In the genomic region with DNA sequence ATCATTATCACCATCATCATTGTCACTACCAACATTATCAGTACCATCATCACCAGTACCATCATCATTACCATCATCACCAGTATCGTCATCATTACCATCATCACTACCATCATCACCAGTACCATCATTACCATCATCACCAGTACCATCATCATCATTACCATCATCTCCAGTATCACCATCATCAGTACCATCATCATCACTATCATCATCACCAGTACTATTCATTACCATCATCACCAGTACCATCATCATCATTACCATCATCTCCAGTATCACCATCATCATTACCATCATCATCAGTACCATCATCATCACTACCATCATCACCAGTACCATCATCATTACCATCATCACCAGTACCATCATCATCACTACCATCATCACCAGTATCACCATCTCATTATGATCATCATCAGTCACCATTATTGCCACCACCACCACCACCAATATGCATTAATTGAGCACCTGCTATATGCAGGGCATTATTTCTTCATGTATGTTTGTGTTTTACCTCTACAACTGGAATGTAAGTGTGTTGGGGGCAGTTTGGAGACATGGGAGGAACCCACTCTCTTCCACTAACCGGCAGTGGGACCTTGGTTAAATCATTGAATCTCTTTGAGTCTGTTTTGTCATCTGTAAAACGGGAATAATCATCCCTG, we compare ENCODE assay signal across 32 cellular contexts. TPM values are rescaled to one million over a fixed set of nuclear protein-coding genes. Genes with fewer than 3 reads are reported as not detected.
"Had no signal": no experiment of that assay in that cellular context is flagged by ENCODE, and none has a peak within 500 bp of the region (broad histone marks: within the 10 kb centered on the region; RNA-seq: fewer than 3 reads in every experiment).

No MANE protein-coding gene starts in this region.

- H3K4me3 ChIP-seq: adrenal gland, body of pancreas, cardiac muscle cell, colonic mucosa, esophagus squamous epithelium had no signal

- H3K27ac ChIP-seq: adrenal gland, body of pancreas, cardiac muscle cell, colonic mucosa, epithelial cell of prostate, esophagus squamous epithelium had no signal

- H3K4me1 ChIP-seq: adrenal gland, colonic mucosa, esophagus squamous epithelium had no signal

- DNase-seq: activated CD4-positive, CD25-positive, alpha-beta regulatory T cell; activated CD4-positive, CD25-positive, alpha-beta regulatory T cell treated with anti-CD3 and anti-CD28 coated beads, Interleukin-2, amount 50 U/mL, for 72 hours; activated CD8-positive, alpha-beta memory T cell treated with anti-CD3 and anti-CD28 coated beads, Interleukin-2, amount 10 ng/mL, durations not matched to agents 7 days and 5 days; activated CD8-positive, alpha-beta memory T cell treated with anti-CD3 and anti-CD28 coated beads, Interleukin-2, amount 50 U/mL, for 4 hours; activated CD8-positive, alpha-beta T cell treated with anti-CD3 and anti-CD28 coated beads, Interleukin-2, amount 10 ng/mL, durations not matched to agents 7 days and 5 days; activated effector memory CD4-positive, alpha-beta T cell treated with anti-CD3 and anti-CD28 coated beads, Interleukin-2, amount 50 U/mL, for 16 hours; activated T-cell treated with anti-CD3 and anti-CD28 coated beads, Interleukin-2, amount 50 U/mL, for 1 hour; adrenal gland; aorta; central memory CD4-positive, alpha-beta T cell; cerebellar nuclear complex; colonic mucosa; effector CD8-positive, alpha-beta T cell; esophagus squamous epithelium; foreskin melanocyte had no signal

- ATAC-seq: activated CD8-positive, alpha-beta memory T cell treated with anti-CD3 and anti-CD28 coated beads, Interleukin-2, amount 10 ng/mL, durations not matched to agents 7 days and 5 days; activated naive CD8-positive, alpha-beta T cell treated with anti-CD3 and anti-CD28 coated beads, Interleukin-2, amount 50 U/mL, for 24 hours had no signal

- H3K9me3 ChIP-seq: adrenal gland, body of pancreas, colonic mucosa, esophagus squamous epithelium had no signal

- H3K36me3 ChIP-seq: adrenal gland, cardiac muscle cell, colonic mucosa, esophagus squamous epithelium had no signal

- FAIRE-seq: endometrium, endothelial cell of umbilical vein had no signal

- H3K27me3 ChIP-seq: adrenal gland, cardiac muscle cell, colonic mucosa had no signal

RNA-seq across cellular contexts. Expression of gene ZBTB8B, which starts 7.0 kb away (rescaled TPM):
- total RNA-seq: activated CD4-positive, alpha-beta memory T cell treated with anti-CD3 and anti-CD28 coated beads for 36 hours; activated CD4-positive, alpha-beta T cell treated with anti-CD3 and anti-CD28 coated beads for 36 hours; activated CD4-positive, alpha-beta T cell treated with anti-CD3 and anti-CD28 coated beads, Interleukin-2, amount 10 ng/mL, durations not matched to agents 24 days and 14 days; activated CD8-positive, alpha-beta memory T cell treated with anti-CD3 and anti-CD28 coated beads for 36 hours; activated CD8-positive, alpha-beta memory T cell treated with anti-CD3 and anti-CD28 coated beads, Interleukin-2, amount 10 ng/mL, durations not matched to agents 7 days and 5 days; activated CD8-positive, alpha-beta T cell treated with anti-CD3 and anti-CD28 coated beads, Interleukin-2, amount 10 ng/mL, durations not matched to agents 7 days and 5 days; activated naive CD4-positive, alpha-beta T cell treated with anti-CD3 and anti-CD28 coated beads for 36 hours; activated naive CD8-positive, alpha-beta T cell treated with anti-CD3 and anti-CD28 coated beads for 36 hours; activated T-helper 1 cell treated with anti-CD3 and anti-CD28 coated beads, Interleukin-12 subunit alpha, Interleukin-12 subunit beta, Interleukin-2, Interleukin-4 antibody, amounts not matched to agents 30 ng/mL and 10 ng/mL and 1 ng/mL, durations not matched to agents 14 hours and 24 hours and 36 hours; activated T-helper 2 cell treated with anti-CD3 and anti-CD28 coated beads, Interferon-gamma antibody, Interleukin-2, Interleukin-4, amounts not matched to agents 10 μg/mL and 5 μg/mL and 100 μg/mL, durations not matched to agents 14 hours and 24 hours and 36 hours; colonic mucosa; esophagus squamous epithelium; fibroblast of lung; fibroblast of villous mesenchyme had no signal
- polyA plus RNA-seq: aorta, esophagus, fibroblast of lung had no signal
